Comparison of ENCODE assay signal across 8 cellular contexts in the genomic region with DNA sequence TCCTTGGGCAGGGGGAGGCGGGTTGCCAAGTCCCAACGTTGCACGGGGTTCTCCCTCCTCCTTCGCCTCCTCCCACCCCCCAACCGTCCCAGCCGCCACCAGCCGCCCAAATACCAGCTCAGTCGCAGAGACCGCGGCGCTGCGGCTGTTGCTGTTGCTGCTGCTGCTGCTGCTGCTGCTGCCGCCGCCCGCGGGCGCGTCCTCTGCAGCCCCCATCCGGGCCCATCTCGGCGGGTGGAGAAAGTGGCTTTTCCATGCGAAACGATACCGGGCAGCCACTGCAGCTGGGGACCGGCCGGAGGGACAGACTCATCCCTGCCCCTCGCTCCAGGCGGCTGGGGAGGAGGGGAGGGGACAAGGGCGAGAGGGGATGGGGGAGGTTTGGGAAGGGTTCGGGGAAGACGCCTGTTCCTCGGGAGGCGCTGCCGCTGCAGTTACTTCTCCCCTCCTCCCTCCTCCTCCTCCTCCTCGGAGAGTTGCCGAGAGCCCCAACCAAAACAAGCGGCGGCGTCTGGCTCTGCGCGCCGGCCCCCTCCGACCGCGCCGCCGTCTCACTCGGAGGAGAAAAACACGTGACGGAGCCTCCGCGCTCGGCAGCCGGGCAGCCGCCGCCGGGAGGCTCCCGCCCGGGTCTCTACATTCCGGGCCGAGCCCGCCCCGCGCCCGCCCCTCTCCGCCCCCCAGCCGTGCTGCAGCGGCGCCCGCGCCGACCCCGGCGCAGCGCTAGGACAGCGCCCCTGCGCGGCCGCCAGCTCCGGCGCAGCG. TPM values are rescaled to one million over a fixed set of nuclear protein-coding genes. Genes with fewer than 3 reads are reported as not detected.
DNase-seq lines count a peak whose midpoint lies in the region; ATAC-seq and TF ChIP-seq lines count a peak whose summit lies in the region.

A gene with protein sequence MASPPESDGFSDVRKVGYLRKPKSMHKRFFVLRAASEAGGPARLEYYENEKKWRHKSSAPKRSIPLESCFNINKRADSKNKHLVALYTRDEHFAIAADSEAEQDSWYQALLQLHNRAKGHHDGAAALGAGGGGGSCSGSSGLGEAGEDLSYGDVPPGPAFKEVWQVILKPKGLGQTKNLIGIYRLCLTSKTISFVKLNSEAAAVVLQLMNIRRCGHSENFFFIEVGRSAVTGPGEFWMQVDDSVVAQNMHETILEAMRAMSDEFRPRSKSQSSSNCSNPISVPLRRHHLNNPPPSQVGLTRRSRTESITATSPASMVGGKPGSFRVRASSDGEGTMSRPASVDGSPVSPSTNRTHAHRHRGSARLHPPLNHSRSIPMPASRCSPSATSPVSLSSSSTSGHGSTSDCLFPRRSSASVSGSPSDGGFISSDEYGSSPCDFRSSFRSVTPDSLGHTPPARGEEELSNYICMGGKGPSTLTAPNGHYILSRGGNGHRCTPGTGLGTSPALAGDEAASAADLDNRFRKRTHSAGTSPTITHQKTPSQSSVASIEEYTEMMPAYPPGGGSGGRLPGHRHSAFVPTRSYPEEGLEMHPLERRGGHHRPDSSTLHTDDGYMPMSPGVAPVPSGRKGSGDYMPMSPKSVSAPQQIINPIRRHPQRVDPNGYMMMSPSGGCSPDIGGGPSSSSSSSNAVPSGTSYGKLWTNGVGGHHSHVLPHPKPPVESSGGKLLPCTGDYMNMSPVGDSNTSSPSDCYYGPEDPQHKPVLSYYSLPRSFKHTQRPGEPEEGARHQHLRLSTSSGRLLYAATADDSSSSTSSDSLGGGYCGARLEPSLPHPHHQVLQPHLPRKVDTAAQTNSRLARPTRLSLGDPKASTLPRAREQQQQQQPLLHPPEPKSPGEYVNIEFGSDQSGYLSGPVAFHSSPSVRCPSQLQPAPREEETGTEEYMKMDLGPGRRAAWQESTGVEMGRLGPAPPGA (N-terminal part only) (minus strand): TSS at position 610 of the 765 bp plus-strand sequence. CDS start 1,082 bp downstream, outside the sequence.

- H3K4me1 ChIP-seq in liver (ENCODE audit: control insufficient read depth in 4 of 4, insufficient read depth in 4 of 4, low read length in 3 of 4) = peaks cover 2 to 57% (median 37%) of the 10 kb centered on the region in 4 donors

- no peaks in the 10 kb centered on the region for H3K27me3 ChIP-seq in liver (ENCODE audit: control insufficient read depth in 4 of 4, insufficient read depth in 4 of 4, low read length in 3 of 4)

- DNase-seq in NCI-H2171 (lab: John Stamatoyannopoulos, UW) = peak; percentile 52
- peak; percentile 41 to 57 for DNase-seq in activated CD4-positive, alpha-beta T cell treated with anti-CD3 and anti-CD28 coated beads for 4 hours
- DNase-seq in dermis blood vessel endothelial cell = peak; percentile 41
- peak in 2 of 3 donors; percentile 38 to 43 for DNase-seq in stimulated activated CD4-positive, alpha-beta T cell treated with anti-CD3 and anti-CD28 coated beads, TNF-alpha, amount 100 ng/mL, for 1 hour (ENCODE audit: low read depth in 3 of 3, low spot score in 1 of 3)

- ATAC-seq in GM18498 (IDR thresholded peaks at IDR 0.05; ENCODE audit: unreplicated experiment) = peak; percentile 42
- ATAC-seq in HG02938 (IDR thresholded peaks at IDR 0.05; ENCODE audit: unreplicated experiment) = peak; percentile 33

- peak; percentile 3 to 7 for TF ChIP-seq RAD21 in liver (IDR thresholded peaks at IDR 0.05)

- H3K4me3 ChIP-seq in liver (ENCODE audit: low read depth in 1 of 3, low read length in 3 of 3) = peak within 1 kb of the TSS; percentile 65 to 91 (median 79)

- no peaks in the 10 kb centered on the region for H3K36me3 ChIP-seq in liver (ENCODE audit: control insufficient read depth in 4 of 4, insufficient read depth in 3 of 4, low read depth in 1 of 4, low read length in 3 of 4)

- peak within 1 kb of the TSS; percentile 90 to 92 for H3K9ac ChIP-seq in liver (ENCODE audit: low read depth in 1 of 2, low read length in 2 of 2)

- H3K27ac ChIP-seq in 22Rv1 (peak within 1 kb of the TSS; percentile 81), liver (ENCODE audit: low read depth in 1 of 2, low read length in 2 of 2) (peak within 1 kb of the TSS; percentile 95 to 99)

- TF ChIP-seq CTCF in 22Rv1 (IDR thresholded peaks at IDR 0.05) (peak; percentile 87), liver (IDR thresholded peaks at IDR 0.05; ENCODE audit: low read depth, low read length, missing input control) (peak; percentile 51)

- under 1% methylated on average over 82 of the region's 82 CpGs for WGBS in liver

- no peaks in the 10 kb centered on the region for H3K9me3 ChIP-seq in liver (ENCODE audit: control insufficient read depth in 4 of 4, low read length in 3 of 4)

TF ChIP-seq in liver, 16 proteins besides CTCF, POLR2A, EP300 and RAD21:
- TF ChIP-seq, protein P1, sequence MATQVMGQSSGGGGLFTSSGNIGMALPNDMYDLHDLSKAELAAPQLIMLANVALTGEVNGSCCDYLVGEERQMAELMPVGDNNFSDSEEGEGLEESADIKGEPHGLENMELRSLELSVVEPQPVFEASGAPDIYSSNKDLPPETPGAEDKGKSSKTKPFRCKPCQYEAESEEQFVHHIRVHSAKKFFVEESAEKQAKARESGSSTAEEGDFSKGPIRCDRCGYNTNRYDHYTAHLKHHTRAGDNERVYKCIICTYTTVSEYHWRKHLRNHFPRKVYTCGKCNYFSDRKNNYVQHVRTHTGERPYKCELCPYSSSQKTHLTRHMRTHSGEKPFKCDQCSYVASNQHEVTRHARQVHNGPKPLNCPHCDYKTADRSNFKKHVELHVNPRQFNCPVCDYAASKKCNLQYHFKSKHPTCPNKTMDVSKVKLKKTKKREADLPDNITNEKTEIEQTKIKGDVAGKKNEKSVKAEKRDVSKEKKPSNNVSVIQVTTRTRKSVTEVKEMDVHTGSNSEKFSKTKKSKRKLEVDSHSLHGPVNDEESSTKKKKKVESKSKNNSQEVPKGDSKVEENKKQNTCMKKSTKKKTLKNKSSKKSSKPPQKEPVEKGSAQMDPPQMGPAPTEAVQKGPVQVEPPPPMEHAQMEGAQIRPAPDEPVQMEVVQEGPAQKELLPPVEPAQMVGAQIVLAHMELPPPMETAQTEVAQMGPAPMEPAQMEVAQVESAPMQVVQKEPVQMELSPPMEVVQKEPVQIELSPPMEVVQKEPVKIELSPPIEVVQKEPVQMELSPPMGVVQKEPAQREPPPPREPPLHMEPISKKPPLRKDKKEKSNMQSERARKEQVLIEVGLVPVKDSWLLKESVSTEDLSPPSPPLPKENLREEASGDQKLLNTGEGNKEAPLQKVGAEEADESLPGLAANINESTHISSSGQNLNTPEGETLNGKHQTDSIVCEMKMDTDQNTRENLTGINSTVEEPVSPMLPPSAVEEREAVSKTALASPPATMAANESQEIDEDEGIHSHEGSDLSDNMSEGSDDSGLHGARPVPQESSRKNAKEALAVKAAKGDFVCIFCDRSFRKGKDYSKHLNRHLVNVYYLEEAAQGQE (IDR thresholded peaks at IDR 0.05) = peak; percentile 32
- TF ChIP-seq EGR1 (IDR thresholded peaks at IDR 0.05; ENCODE audit: low read depth in 2 of 2) = no peak
- TF ChIP-seq FOXA1 (IDR thresholded peaks at IDR 0.05) = no peak
- TF ChIP-seq YY1 (IDR thresholded peaks at IDR 0.05) = no peak

RNA-seq across cellular contexts. Expression of the gene that starts here (rescaled TPM):
- 0.17 and 0.23 TPM in 2 replicates for total RNA-seq in dermis blood vessel endothelial cell
- total RNA-seq in liver = 10 to 100 TPM in 1 of 2 donors, 1 to 10 TPM in 1; 8.3 to 11.6 TPM
- polyA plus RNA-seq in liver = 1 to 10 TPM; 7.4 to 8.9 TPM

Comparison
In these comparisons a context has a peak if more than half of its experiments do, and no peak if none do; other contexts are left out.
1. Peak in every context shown above with its lines: DNase-seq, ATAC-seq, H3K4me3 ChIP-seq and H3K27ac ChIP-seq.
2. Peak in DNase-seq in dermis blood vessel endothelial cell; RNA of the gene not detected or under 1 TPM.